ENCODE assay signal across 23 cellular contexts in genomic region chr22:39224550-39224949, GRCh38. TPM values are rescaled to one million over a fixed set of nuclear protein-coding genes. Genes with fewer than 3 reads are reported as not detected.
A peak's percentile ranks its signal among the peaks of the same experiment; 100 is the strongest.
DNase-seq lines count a peak whose midpoint lies in the region; ATAC-seq and TF ChIP-seq lines count a peak whose summit lies in the region.
"Had no signal": no experiment of that assay in that cellular context is flagged by ENCODE, and none has a peak within 500 bp of the region (broad histone marks: within the 10 kb centered on the region; RNA-seq: fewer than 3 reads in every experiment).

No MANE protein-coding gene starts in this region.

- peaks cover 5% of the 10 kb centered on the region for H3K4me1 Mint-ChIP-seq in activated CD4-positive, alpha-beta T cell treated with anti-CD3 and anti-CD28 coated beads for 36 hours
- H3K4me1 Mint-ChIP-seq in CD8-positive, alpha-beta T cell (ENCODE audit: low read depth), result peaks cover 6% of the 10 kb centered on the region
- H3K4me1 Mint-ChIP-seq in T-cell (peaks cover 7 to 11% (median 7%) of the 10 kb centered on the region in 3 donors), endothelial cell (ENCODE audit: unreplicated experiment) (peaks cover 4% of the 10 kb centered on the region)

- CTCF ChIA-PET in activated CD4-positive, alpha-beta T cell treated with anti-CD3 and anti-CD28 coated beads for 36 hours (lab: Charles Lee), result no interaction called here
- CTCF ChIA-PET in CD8-positive, alpha-beta T cell (lab: Charles Lee), result interaction anchor here (1.5 kb wide), 1 partner anchor 221 kb away, joined by 4 read pairs; no protein-coding TSS in a partner anchor
- CTCF ChIA-PET in T-cell (lab: Charles Lee), result no interaction called here

- POLR2A ChIA-PET in activated CD4-positive, alpha-beta T cell treated with anti-CD3 and anti-CD28 coated beads for 36 hours (lab: Charles Lee), result no interaction called here
- POLR2A ChIA-PET in CD8-positive, alpha-beta T cell (lab: Charles Lee), result no interaction called here
- POLR2A ChIA-PET in T-cell (lab: Charles Lee), result no interaction called here

- H3K27ac Mint-ChIP-seq in activated CD4-positive, alpha-beta T cell treated with anti-CD3 and anti-CD28 coated beads for 36 hours, result no peak overlapping the region
- H3K27ac Mint-ChIP-seq in CD8-positive, alpha-beta T cell, result peak overlapping the region; percentile 18
- H3K27ac Mint-ChIP-seq in T-cell, result peak overlapping the region; percentile 36 to 45
- no peak overlapping the region for H3K27ac Mint-ChIP-seq in endothelial cell (ENCODE audit: unreplicated experiment)
- H3K27ac Mint-ChIP-seq: HFFc6 had no signal

- H3K4me3 Mint-ChIP-seq in activated CD4-positive, alpha-beta T cell treated with anti-CD3 and anti-CD28 coated beads for 36 hours, result no peak overlapping the region
- H3K4me3 Mint-ChIP-seq in CD8-positive, alpha-beta T cell, result no peak overlapping the region
- H3K4me3 Mint-ChIP-seq in T-cell (no peak overlapping the region), endothelial cell (ENCODE audit: unreplicated experiment) (peak overlapping the region; percentile 42)
- H3K4me3 Mint-ChIP-seq: CD4-positive, alpha-beta memory T cell; H9; HFFc6 had no signal

- no peaks in the 10 kb centered on the region for H3K27me3 ChIP-seq in CD8-positive, alpha-beta T cell (ENCODE audit: insufficient read depth, low read length)

- no peak overlapping the region for H3K27ac ChIP-seq in CD8-positive, alpha-beta T cell (ENCODE audit: low read depth, low read length)
- H3K27ac ChIP-seq: 22Rv1; BLaER1 treated with 17β-estradiol and CSF1 and Interleukin-3, amounts not matched to agents 10 nM and 100 nM; RWPE1; SJCRH30 had no signal

- TF ChIP-seq CTCF in CD8-positive, alpha-beta T cell (IDR thresholded peaks at IDR 0.05), result no peak
- TF ChIP-seq CTCF in endothelial cell (IDR thresholded peaks at IDR 0.05; ENCODE audit: unreplicated experiment), result no peak

- peaks cover 2% of the 10 kb centered on the region for H3K27me3 Mint-ChIP-seq in activated CD4-positive, alpha-beta T cell treated with anti-CD3 and anti-CD28 coated beads for 36 hours
- H3K27me3 Mint-ChIP-seq in CD8-positive, alpha-beta T cell (ENCODE audit: low read depth), result peaks cover 5% of the 10 kb centered on the region
- peaks cover 3 to 8% of the 10 kb centered on the region in 2 donors for H3K27me3 Mint-ChIP-seq in T-cell
- peaks cover 5% of the 10 kb centered on the region for H3K27me3 Mint-ChIP-seq in endothelial cell (ENCODE audit: unreplicated experiment)
- H3K27me3 Mint-ChIP-seq: CD4-positive, alpha-beta memory T cell had no signal

- intact Hi-C loops in activated CD4-positive, alpha-beta T cell treated with anti-CD3 and anti-CD28 coated beads for 36 hours (cut with DNase I, micrococcal nuclease), result no loop called here
- intact Hi-C loops in CD8-positive, alpha-beta T cell (cut with DNase I, micrococcal nuclease), result no loop called here

- no peak for DNase-seq in activated CD4-positive, alpha-beta T cell treated with anti-CD3 and anti-CD28 coated beads for 36 hours
- DNase-seq in activated CD4-positive, alpha-beta T cell treated with anti-CD3 and anti-CD28 coated beads for 48 hours, result no peak
- no peak for DNase-seq in CD8-positive, alpha-beta T cell
- DNase-seq in T-cell (no peak), endothelial cell (ENCODE audit: low spot score) (no peak), D341Med (ENCODE audit: low spot score) (no peak), mucosa of gallbladder (ENCODE audit: low spot score) (no peak)
- DNase-seq: Calu3; CD4-positive, alpha-beta memory T cell; GDM1; H9; HFFc6; Kasumi-1; NCI-H1417 treated with DMSO at 0.1 percent for 48 hours; NCI-H187; NCI-H446; NCI-H526; PC-3; SJCRH30 had no signal

- H3K36me3 ChIP-seq in CD8-positive, alpha-beta T cell (ENCODE audit: insufficient read depth, low read length), result no peaks in the 10 kb centered on the region
- H3K36me3 ChIP-seq: BLaER1 treated with 17β-estradiol and CSF1 and Interleukin-3, amounts not matched to agents 10 nM and 100 nM; SJCRH30 had no signal

- peaks cover 3% of the 10 kb centered on the region for H3K36me3 Mint-ChIP-seq in activated CD4-positive, alpha-beta T cell treated with anti-CD3 and anti-CD28 coated beads for 36 hours (ENCODE audit: low read depth)
- peaks cover 56% of the 10 kb centered on the region for H3K36me3 Mint-ChIP-seq in CD8-positive, alpha-beta T cell
- H3K36me3 Mint-ChIP-seq in T-cell (peaks cover 44% of the 10 kb centered on the region), endothelial cell (ENCODE audit: low read depth, unreplicated experiment) (peaks cover 58% of the 10 kb centered on the region)

- H3K9me3 ChIP-seq in CD8-positive, alpha-beta T cell (ENCODE audit: low read length), result no peaks in the 10 kb centered on the region
- H3K9me3 ChIP-seq: SJCRH30 had no signal

- no peak overlapping the region for H3K4me3 ChIP-seq in CD8-positive, alpha-beta T cell (ENCODE audit: low read depth, low read length)
- H3K4me3 ChIP-seq: BLaER1 treated with 17β-estradiol and CSF1 and Interleukin-3, amounts not matched to agents 10 nM and 100 nM; SJCRH30 had no signal

- H3K4me1 ChIP-seq in CD8-positive, alpha-beta T cell (ENCODE audit: insufficient read depth, low read length), result no peaks in the 10 kb centered on the region

- H3K9me3 Mint-ChIP-seq in activated CD4-positive, alpha-beta T cell treated with anti-CD3 and anti-CD28 coated beads for 36 hours (ENCODE audit: low read depth), result no peaks in the 10 kb centered on the region
- no peaks in the 10 kb centered on the region for H3K9me3 Mint-ChIP-seq in CD8-positive, alpha-beta T cell
- H3K9me3 Mint-ChIP-seq in T-cell (no peaks in the 10 kb centered on the region), endothelial cell (ENCODE audit: unreplicated experiment) (peaks cover 7% of the 10 kb centered on the region)
- H3K9me3 Mint-ChIP-seq: HFFc6 had no signal

- peak; percentile 26 for ATAC-seq in activated CD4-positive, alpha-beta T cell treated with anti-CD3 and anti-CD28 coated beads for 36 hours
- ATAC-seq in CD8-positive, alpha-beta T cell, result no peak
- ATAC-seq in T-cell (replicated peaks in 1 of 4) (no peak), GM18519 (IDR thresholded peaks at IDR 0.05; ENCODE audit: low FRiP score, unreplicated experiment) (no peak)
- ATAC-seq: PC-3 had no signal

RNA-seq across cellular contexts. Expression of gene PDGFB, which starts 20.2 kb away (rescaled TPM):
- 1 to 10 TPM; 2.5 to 3.4 TPM for total RNA-seq in activated CD4-positive, alpha-beta T cell treated with anti-CD3 and anti-CD28 coated beads for 36 hours
- total RNA-seq in CD8-positive, alpha-beta T cell, result 1 to 10 TPM; 1.8 to 2.4 TPM
- total RNA-seq in T-cell, result 10 to 100 TPM in 2 of 5 donors, 1 to 10 TPM in 3; 2.9 to 18.3 (median 4.6) TPM
- 53.4 TPM for total RNA-seq in endothelial cell (ENCODE audit: unreplicated experiment)
- total RNA-seq in mucosa of gallbladder, result 14.6 TPM
- total RNA-seq: HFFc6 had no signal

Comparison
In these comparisons a context has a peak if more than half of its experiments do, and no peak if none do; other contexts are left out.
1. H3K27ac Mint-ChIP-seq: peak in CD8-positive, alpha-beta T cell (single experiment) and T-cell (2 of 2); none in activated CD4-positive, alpha-beta T cell treated with anti-CD3 and anti-CD28 coated beads for 36 hours (single experiment) and endothelial cell (single experiment).